Comparison of ENCODE assay signal across 17 cellular contexts in genomic region chr6:52371656-52372151, GRCh38. TPM values are rescaled to one million over a fixed set of nuclear protein-coding genes. Genes with fewer than 3 reads are reported as not detected.
DNase-seq lines count a peak whose midpoint lies in the region; ATAC-seq, FAIRE-seq and TF ChIP-seq lines count a peak whose summit lies in the region.
"Had no signal": no experiment of that assay in that cellular context is flagged by ENCODE, and none has a peak within 500 bp of the region (broad histone marks: within the 10 kb centered on the region; RNA-seq: fewer than 3 reads in every experiment).

No MANE protein-coding gene starts in this region.

- H3K9me3 Mint-ChIP-seq in astrocyte (ENCODE audit: unreplicated experiment), result peaks cover 5% of the 10 kb centered on the region

- no peak for ATAC-seq in HG03175 (IDR thresholded peaks at IDR 0.05; ENCODE audit: unreplicated experiment)
- ATAC-seq in HG02884 (IDR thresholded peaks at IDR 0.05; ENCODE audit: unreplicated experiment), result no peak
- ATAC-seq in HG02885 (IDR thresholded peaks at IDR 0.05; ENCODE audit: poor library complexity, unreplicated experiment), result no peak
- ATAC-seq: body of pancreas, pancreas had no signal

- no peak for FAIRE-seq in astrocyte (lab: Jason Lieb, UNC)
- FAIRE-seq: pancreas had no signal

- H2AFZ ChIP-seq in astrocyte (ENCODE audit: low read depth, low read length), result no peak overlapping the region

- no peak overlapping the region for H3K4me3 Mint-ChIP-seq in astrocyte (ENCODE audit: unreplicated experiment)
- H3K4me3 Mint-ChIP-seq: H9 had no signal

- no peak overlapping the region for H3K4me2 ChIP-seq in astrocyte (ENCODE audit: low read length)

- peaks cover 3% of the 10 kb centered on the region for H3K4me1 Mint-ChIP-seq in astrocyte (ENCODE audit: low read depth, unreplicated experiment)

- H4K20me1 ChIP-seq in astrocyte (ENCODE audit: insufficient read depth, low read length), result peaks cover 16% of the 10 kb centered on the region

- no peak overlapping the region for H3K4me3 ChIP-seq in AG10803 (ENCODE audit: low read length)
- no peak overlapping the region for H3K4me3 ChIP-seq in astrocyte (ENCODE audit: insufficient read depth, low read depth, low read length)
- H3K4me3 ChIP-seq: body of pancreas, MG63, pancreas, thoracic aorta had no signal

- DNase-seq in AG10803 (ENCODE audit: low read depth) (peak; percentile 51), HuH-7 (ENCODE audit: low spot score) (peak; percentile 34), astrocyte (ENCODE audit: low read depth) (peak; percentile 28), SIG-M5 treated with dmso at 0.1 percent for 504 hours (lab: John Stamatoyannopoulos, UW; ENCODE audit: unreplicated experiment) (no peak)
- DNase-seq: activated CD4-positive, CD25-positive, alpha-beta regulatory T cell treated with anti-CD3 and anti-CD28 coated beads, Interleukin-2, amount 50 U/mL, for 72 hours; activated gamma-delta T cell; body of pancreas; H9; MG63; pancreas; stimulated activated CD4-positive, alpha-beta T cell treated with anti-CD3 and anti-CD28 coated beads, Interleukin-4, amount 100 ng/mL, for 4 hours; T-helper 2 cell had no signal

- H3K79me2 ChIP-seq in astrocyte (ENCODE audit: insufficient read depth, low read length), result no peaks in the 10 kb centered on the region

- TF ChIP-seq CTCF in AG10803 (conservative IDR thresholded peaks at IDR 0.05; ENCODE audit: low read length) (no peak), astrocyte (IDR thresholded peaks at IDR 0.05; ENCODE audit: insufficient read depth, low read depth, low read length) (no peak)

- H3K27ac Mint-ChIP-seq in astrocyte (ENCODE audit: unreplicated experiment), result no peak overlapping the region
- H3K27ac Mint-ChIP-seq: H9 had no signal

- no peaks in the 10 kb centered on the region for H3K4me1 ChIP-seq in astrocyte (ENCODE audit: insufficient read depth, low read length)
- H3K4me1 ChIP-seq: pancreas had no signal

- no peaks in the 10 kb centered on the region for H3K36me3 ChIP-seq in astrocyte (ENCODE audit: insufficient read depth, low read length)
- H3K36me3 ChIP-seq: MG63, pancreas, thoracic aorta had no signal

- no peaks in the 10 kb centered on the region for H3K27me3 ChIP-seq in astrocyte (ENCODE audit: insufficient read depth, low read length)
- no peaks in the 10 kb centered on the region for H3K27me3 ChIP-seq in layer of hippocampus (ENCODE audit: control insufficient read depth, insufficient read depth, low read length)
- H3K27me3 ChIP-seq: body of pancreas, MG63, pancreas had no signal

- no peaks in the 10 kb centered on the region for H3K27me3 Mint-ChIP-seq in astrocyte (ENCODE audit: low read depth, unreplicated experiment)

- H3K27ac ChIP-seq in astrocyte (ENCODE audit: low read depth, low read length), result no peak overlapping the region
- H3K27ac ChIP-seq in layer of hippocampus (ENCODE audit: low read depth, low read length), result peak overlapping the region; percentile 35
- H3K27ac ChIP-seq: body of pancreas, pancreas, thoracic aorta had no signal

- H3K9me3 ChIP-seq in astrocyte (ENCODE audit: insufficient read depth, low read depth, low read length), result no peaks in the 10 kb centered on the region
- H3K9me3 ChIP-seq: body of pancreas, pancreas, thoracic aorta had no signal

- no peak overlapping the region for H3K9ac ChIP-seq in astrocyte (ENCODE audit: low read length)

- peaks cover 8% of the 10 kb centered on the region for H3K36me3 Mint-ChIP-seq in astrocyte (ENCODE audit: low read depth, unreplicated experiment)

RNA-seq across cellular contexts. Expression of gene PAQR8, which starts 9.8 kb away (rescaled TPM):
- 1.2 and 1.5 TPM in 2 replicates for total RNA-seq in astrocyte

RNA-seq across cellular contexts. Expression of gene EFHC1, which starts 48.4 kb away (rescaled TPM):
- total RNA-seq in astrocyte, result 25.6 and 30.6 TPM in 2 replicates
